21 cellular contexts compared by ENCODE assay signal in the genomic region with DNA sequence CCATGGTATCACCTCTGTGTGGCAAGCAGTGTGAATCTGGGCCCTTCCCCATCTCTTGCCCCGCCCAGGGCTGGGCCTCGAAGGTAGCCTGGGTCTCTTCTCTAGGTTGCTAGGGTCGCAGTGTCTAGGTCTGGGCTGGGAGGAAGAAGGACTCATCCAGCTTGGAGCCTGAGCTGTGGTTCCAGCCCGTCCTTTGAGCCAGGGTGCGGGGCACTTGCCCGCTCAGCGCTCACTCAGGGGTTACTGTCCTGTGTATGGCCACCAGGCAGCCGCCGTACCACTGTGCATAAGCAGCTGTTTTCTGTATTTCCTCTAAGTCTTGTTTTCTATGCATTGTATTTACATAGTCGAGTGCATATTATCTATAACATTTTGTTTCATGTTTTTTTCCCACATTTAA.
DNase-seq lines count a peak whose midpoint lies in the region; ATAC-seq and TF ChIP-seq lines count a peak whose summit lies in the region.
"Had no signal": no experiment of that assay in that cellular context is flagged by ENCODE, and none has a peak within 500 bp of the region (broad histone marks: within the 10 kb centered on the region; RNA-seq: fewer than 3 reads in every experiment).

No MANE protein-coding gene starts in this region.

- H3K27me3 Mint-ChIP-seq in type B pancreatic cell: no peaks in the 10 kb centered on the region
- H3K27me3 Mint-ChIP-seq: CD4-positive, CD25-positive, alpha-beta regulatory T cell; CD8-positive, alpha-beta memory T cell had no signal

- peak; percentile 46 for DNase-seq in Right ventricle myocardium inferior (ENCODE audit: missing footprints)
- DNase-seq in cardiac septum (ENCODE audit: low spot score): no peak
- peak; percentile 12 for DNase-seq in colonic mucosa
- peak; percentile 34 for DNase-seq in left lobe of liver (ENCODE audit: low spot score)
- DNase-seq in type B pancreatic cell (ENCODE audit: extremely low spot score, unreplicated experiment): peak; percentile 50
- DNase-seq in dorsolateral prefrontal cortex: no peak
- no peak for DNase-seq in T-helper 2 cell
- DNase-seq in NCI-H1105 (lab: John Stamatoyannopoulos, UW): no peak
- DNase-seq: ACHN; BE2C; C1 segment of cervical spinal cord; CD4-positive, CD25-positive, alpha-beta regulatory T cell; CD8-positive, alpha-beta memory T cell; COR-L47; DMS 273 treated with DMSO at 0.1 percent for 48 hours; DMS53; DND-41; EL; H9 had no signal

- H3K4me1 Mint-ChIP-seq in type B pancreatic cell (ENCODE audit: unreplicated experiment): no peaks in the 10 kb centered on the region

- no peak overlapping the region for H3K27ac Mint-ChIP-seq in type B pancreatic cell
- H3K27ac Mint-ChIP-seq: CD8-positive, alpha-beta memory T cell; H9 had no signal

- TF ChIP-seq CTCF in colonic mucosa (IDR thresholded peaks at IDR 0.05) (no peak), type B pancreatic cell (conservative IDR thresholded peaks at IDR 0.05) (no peak), dorsolateral prefrontal cortex (IDR thresholded peaks at IDR 0.05 in 54 of 56, conservative IDR thresholded peaks at IDR 0.05 in 2 of 56; ENCODE audit: low read depth in 1 of 56, partially characterized antibody in 56 of 56) (no peak)

- intact Hi-C loops in Right ventricle myocardium inferior (cut with DNase I) (no loop called here), cardiac septum (cut with DNase I) (no loop called here), colonic mucosa (cut with DNase I) (no loop called here), dorsolateral prefrontal cortex (cut with DNase I) (no loop called here)

- no peaks in the 10 kb centered on the region for H3K36me3 ChIP-seq in colonic mucosa
- H3K36me3 ChIP-seq: BE2C had no signal

- peaks cover 22% of the 10 kb centered on the region for H3K36me3 Mint-ChIP-seq in type B pancreatic cell

- H3K9ac ChIP-seq in colonic mucosa (ENCODE audit: low read depth in 2 of 2, low read length in 2 of 2): no peak overlapping the region

- H3K27ac ChIP-seq in colonic mucosa (no peak overlapping the region), dorsolateral prefrontal cortex (no peak overlapping the region)

- H3K9me3 ChIP-seq in colonic mucosa: no peaks in the 10 kb centered on the region
- H3K9me3 ChIP-seq: BE2C had no signal

- no peak overlapping the region for H3K4me3 ChIP-seq in colonic mucosa
- no peak overlapping the region for H3K4me3 ChIP-seq in dorsolateral prefrontal cortex
- H3K4me3 ChIP-seq: GM12878 had no signal

- ATAC-seq in Right ventricle myocardium inferior (no peak), left lobe of liver (no peak)
- ATAC-seq: GM12878, HepG2 had no signal

- no peak overlapping the region for H3K4me3 Mint-ChIP-seq in type B pancreatic cell
- H3K4me3 Mint-ChIP-seq: CD4-positive, CD25-positive, alpha-beta regulatory T cell; CD8-positive, alpha-beta memory T cell; H9 had no signal

- H3K27me3 ChIP-seq in colonic mucosa (no peaks in the 10 kb centered on the region), dorsolateral prefrontal cortex (no peaks in the 10 kb centered on the region)
- H3K27me3 ChIP-seq: BE2C had no signal

- H3K4me1 ChIP-seq in colonic mucosa: no peaks in the 10 kb centered on the region
- H3K4me1 ChIP-seq: BE2C had no signal

- H3K9me3 Mint-ChIP-seq in type B pancreatic cell: peaks cover 4% of the 10 kb centered on the region

Comparison
In these comparisons a context has a peak if more than half of its experiments do, and no peak if none do; other contexts are left out.
1. DNase-seq: peak in Right ventricle myocardium inferior (single experiment), colonic mucosa (single experiment), left lobe of liver (single experiment) and type B pancreatic cell (single experiment); none in cardiac septum (single experiment), dorsolateral prefrontal cortex (0 of 10), T-helper 2 cell (0 of 5) and NCI-H1105 (single experiment).